Comparison of ENCODE assay signal across 8 cellular contexts in the genomic region with DNA sequence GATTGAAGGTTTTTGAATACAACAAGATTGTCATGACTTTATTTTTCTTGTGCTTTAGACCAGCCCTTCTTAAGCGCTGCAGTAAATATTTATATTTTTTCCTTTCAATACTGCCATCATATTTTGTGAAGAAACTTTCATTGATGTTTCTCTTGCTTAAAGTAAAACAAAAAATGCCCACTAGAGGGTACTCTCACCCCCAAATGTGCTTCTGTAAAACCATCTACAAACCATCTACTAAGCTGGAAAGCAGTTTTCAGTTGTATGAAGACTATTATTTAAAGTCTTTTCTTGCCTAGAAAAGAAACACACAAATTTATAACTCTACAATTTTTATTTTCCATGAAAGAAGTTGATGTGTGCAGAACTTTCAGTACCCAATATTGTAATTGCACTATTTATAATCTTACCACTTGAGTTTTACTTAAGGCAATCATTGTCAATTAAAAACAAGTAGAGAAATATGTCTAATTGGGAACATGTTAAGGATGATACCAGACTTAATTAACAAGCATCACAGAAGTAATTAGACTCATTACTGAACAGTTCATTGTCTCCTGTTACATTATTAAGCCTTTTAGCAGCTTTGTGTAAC. TPM values are rescaled to one million over a fixed set of nuclear protein-coding genes. Genes with fewer than 3 reads are reported as not detected.
DNase-seq lines count a peak whose midpoint lies in the region; ATAC-seq and TF ChIP-seq lines count a peak whose summit lies in the region.

No MANE protein-coding gene starts in this region.

- POLR2A ChIA-PET in A673 (lab: Charles Lee; ENCODE audit: low non-redundant PET): no interaction called here

- H3K36me3 ChIP-seq in A673 (ENCODE audit: insufficient read depth, low read length, poor library complexity, severe bottlenecking): peaks cover 4% of the 10 kb centered on the region
- H3K36me3 ChIP-seq in spleen: peaks cover 0 to 96% (median 37%) of the 10 kb centered on the region in 6 donors

- H3K27ac ChIP-seq in A673 (ENCODE audit: low read depth, low read length, poor library complexity, severe bottlenecking): no peak overlapping the region
- no peak overlapping the region for H3K27ac ChIP-seq in spleen

- DNase-seq in A673 (ENCODE audit: low spot score) (peak; percentile 58), GM12864 (ENCODE audit: low read depth) (no peak), KBM-7 (peak; percentile 57), SK-N-DZ (ENCODE audit: low spot score) (peak; percentile 42), fibroblast of villous mesenchyme (ENCODE audit: low read depth) (peak; percentile 64), spleen (no peak), mucosa of gallbladder (ENCODE audit: low spot score) (no peak)

- intact Hi-C loops in A673 (cut with micrococcal nuclease; ENCODE audit: unreplicated experiment): loop anchor here (2.0 kb wide), 1 partner anchor 256 kb away; no protein-coding TSS in a partner anchor
- intact Hi-C loops in spleen (cut with DNase I; ENCODE audit: low total_unique reads): loop anchor here (5.0 kb wide), 1 partner anchor 256 kb away; no protein-coding TSS in a partner anchor

- 24 to 82% (median 59%) methylated on average over 1 of the region's 1 CpG for WGBS in spleen, 5 donors

- H3K27me3 ChIP-seq in A673 (replicated peaks; ENCODE audit: insufficient read depth, low read depth, low read length, poor library complexity) (no peaks in the 10 kb centered on the region), spleen (replicated peaks in 1 of 7) (no peaks in the 10 kb centered on the region)

- TF ChIP-seq POLR2A in spleen (IDR thresholded peaks at IDR 0.05): no peak

- H3K9me3 ChIP-seq in A673 (ENCODE audit: low read depth, low read length, poor library complexity, severe bottlenecking) (no peaks in the 10 kb centered on the region), spleen (no peaks in the 10 kb centered on the region)

- CTCF ChIA-PET in A673 (lab: Charles Lee): interaction anchor here (0.6 to 1.2 kb wide), 3 partner anchors 10 to 256 kb away, joined by 4 to 9 read pairs (median 5); a partner anchor contains a TSS

- H3K4me3 ChIP-seq in A673 (ENCODE audit: low read depth, low read length, poor library complexity, severe bottlenecking) (no peak overlapping the region), GM12864 (ENCODE audit: low read depth, low read length) (no peak overlapping the region), fibroblast of villous mesenchyme (ENCODE audit: low read depth, low read length) (no peak overlapping the region), spleen (no peak overlapping the region)

- ATAC-seq in HG03354 (IDR thresholded peaks at IDR 0.05; ENCODE audit: poor library complexity, severe bottlenecking, unreplicated experiment): no peak

- no TSS peak for BruUV-seq in A673 (replicated peaks; lab: Mats Ljungman, UMichigan)

- TF ChIP-seq CTCF in A673 (conservative IDR thresholded peaks at IDR 0.05; ENCODE audit: low read depth, low read length): peak; percentile 77
- peak; percentile 56 for TF ChIP-seq CTCF in GM12864 (IDR thresholded peaks at IDR 0.05; ENCODE audit: low read depth, low read length, missing control alignments)
- peak; percentile 64 for TF ChIP-seq CTCF in fibroblast of villous mesenchyme (IDR thresholded peaks at IDR 0.05; ENCODE audit: insufficient read depth, low read depth, low read length)
- peak in 9 of 11 experiments; percentile 24 to 65 (median 45) for TF ChIP-seq CTCF in spleen (IDR thresholded peaks at IDR 0.05 in 8 of 11, conservative IDR thresholded peaks at IDR 0.05 in 3 of 11)

- no peaks in the 10 kb centered on the region for H3K4me1 ChIP-seq in A673 (ENCODE audit: insufficient read depth, low read length, poor library complexity, severe bottlenecking)
- peaks cover 0 to 22% (median 13%) of the 10 kb centered on the region in 6 donors for H3K4me1 ChIP-seq in spleen

- in situ Hi-C loops in KBM-7 (cut with MboI; ENCODE audit: low pct_unique_long_range_greater_than_20kb, low sequenced_read_pairs): no loop called here

RNA-seq across cellular contexts. Expression of a gene that starts 10.7 kb away (rescaled TPM):
- total RNA-seq in A673 (2021) (1.5 and 1.6 TPM in 2 replicates), fibroblast of villous mesenchyme (47.7 and 92.8 TPM in 2 replicates), spleen (1 to 10 TPM; 2.8 to 9.3 (median 5.6) TPM), mucosa of gallbladder (13.1 TPM)
- polyA plus RNA-seq in SK-N-DZ (2014; cell fraction: cytosol; rRNA removed): 0.96 and 1.8 TPM in 2 replicates
- 0.95 and 1.6 TPM in 2 replicates for polyA plus RNA-seq in SK-N-DZ (2014; cell fraction: nucleus; rRNA removed)
- polyA plus RNA-seq in spleen: 1 to 10 TPM in 1 of 3 donors, under 1 TPM in 2; 0.90 to 1.1 (median 1.00) TPM

RNA-seq across cellular contexts. Expression of a gene that starts 10.7 kb away (rescaled TPM):
- total RNA-seq in A673 (2021) (24.8 and 29.3 TPM in 2 replicates), fibroblast of villous mesenchyme (57.7 and 89.4 TPM in 2 replicates), spleen (100 to 1,000 TPM in 1 of 7 donors, 10 to 100 TPM in 6; 56.6 to 104 (median 78.7) TPM), mucosa of gallbladder (67.6 TPM)
- polyA plus RNA-seq in SK-N-DZ (2014; cell fraction: cytosol; rRNA removed): 19.8 and 25.6 TPM in 2 replicates
- polyA plus RNA-seq in SK-N-DZ (2014; cell fraction: nucleus; rRNA removed): 20.2 and 30.9 TPM in 2 replicates
- polyA plus RNA-seq in spleen: 10 to 100 TPM; 12.5 to 25.4 (median 16.5) TPM

Comparison
In these comparisons a context has a peak if more than half of its experiments do, and no peak if none do; other contexts are left out.
1. DNase-seq: peak in A673 (single experiment), KBM-7 (single experiment), SK-N-DZ (single experiment) and fibroblast of villous mesenchyme (single experiment); none in GM12864 (single experiment), spleen (single experiment) and mucosa of gallbladder (single experiment).
2. Peak in every context shown above with its lines, with median percentiles within 50 percentile points of each other: CTCF ChIP-seq.